31 cellular contexts compared by ENCODE assay signal in genomic region chr15:88185584-88185983, GRCh38.
"Had no signal": no experiment of that assay in that cellular context is flagged by ENCODE, and none has a peak within 500 bp of the region (broad histone marks: within the 10 kb centered on the region; RNA-seq: fewer than 3 reads in every experiment).

No MANE protein-coding gene starts in this region.

- ATAC-seq: activated CD8-positive, alpha-beta T cell treated with anti-CD3 and anti-CD28 coated beads for 36 hours; activated naive CD4-positive, alpha-beta T cell treated with anti-CD3 and anti-CD28 coated beads, Interleukin-2, amount 50 U/mL, for 72 hours; activated T-cell treated with anti-CD3 and anti-CD28 coated beads, Interleukin-2, amount 50 U/mL, for 4 hours; activated T-cell treated with anti-CD3 and anti-CD28 coated beads, Interleukin-2, amount 50 U/mL, for 72 hours; activated T-helper 17 cell treated with anti-CD3 and anti-CD28 coated beads, Interleukin-2, amount 50 U/mL, for 72 hours had no signal

- H3K9me3 ChIP-seq: adrenal gland, colonic mucosa had no signal

- H3K27me3 ChIP-seq: adrenal gland, cardiac muscle cell, colonic mucosa had no signal

- H3K27ac ChIP-seq: adrenal gland, cardiac muscle cell, colonic mucosa, VCaP had no signal

- H3K4me3 ChIP-seq: adrenal gland, cardiac muscle cell, colonic mucosa had no signal

- H3K36me3 ChIP-seq: adrenal gland, cardiac muscle cell, colonic mucosa had no signal

- H3K4me1 ChIP-seq: adrenal gland, colonic mucosa had no signal

- DNase-seq: activated B cell treated with CpG ODN at 0.5 μM for 24 hours; activated CD4-positive, alpha-beta memory T cell treated with anti-CD3 and anti-CD28 coated beads for 36 hours; activated CD4-positive, alpha-beta T cell treated with anti-CD3 and anti-CD28 coated beads for 4 hours; activated CD4-positive, alpha-beta T cell treated with anti-CD3 and anti-CD28 coated beads, Interleukin-2, amount 10 ng/mL, durations not matched to agents 24 days and 14 days; activated CD4-positive, alpha-beta T cell treated with anti-CD3 and anti-CD28 coated beads, Interleukin-2, amount 50 U/mL, for 1 hour; activated CD4-positive, alpha-beta T cell treated with anti-CD3 and anti-CD28 coated beads, Interleukin-2, amount 50 U/mL, for 4 hours; activated CD4-positive, CD25-positive, alpha-beta regulatory T cell treated with anti-CD3 and anti-CD28 coated beads, Interleukin-2, amount 50 U/mL, for 72 hours; activated CD8-positive, alpha-beta memory T cell treated with anti-CD3 and anti-CD28 coated beads, Interleukin-2, amount 50 U/mL, for 4 hours; activated CD8-positive, alpha-beta T cell treated with anti-CD3 and anti-CD28 coated beads for 36 hours; activated effector memory CD4-positive, alpha-beta T cell treated with anti-CD3 and anti-CD28 coated beads, Interleukin-2, amount 50 U/mL, for 16 hours; activated gamma-delta T cell treated with Interleukin-2 at 50 U/mL for 16 hours; activated naive CD4-positive, alpha-beta T cell; activated naive CD4-positive, alpha-beta T cell treated with anti-CD3 and anti-CD28 coated beads for 36 hours; activated naive CD4-positive, alpha-beta T cell treated with anti-CD3 and anti-CD28 coated beads, Interleukin-2, amount 50 U/mL, for 16 hours; activated naive CD8-positive, alpha-beta T cell treated with anti-CD3 and anti-CD28 coated beads for 36 hours; activated T-cell treated with anti-CD3 and anti-CD28 coated beads for 4 hours; activated T-cell treated with anti-CD3 and anti-CD28 coated beads, Interleukin-2, amount 50 U/mL, for 1 hour; activated T-cell treated with anti-CD3 and anti-CD28 coated beads, Interleukin-2, amount 50 U/mL, for 4 hours; activated T-cell treated with anti-CD3 and anti-CD28 coated beads, Interleukin-2, amount 50 U/mL, for 72 hours; adrenal gland; amniotic stem cell; aorta; central memory CD4-positive, alpha-beta T cell; colonic mucosa; T-helper 1 cell; T-helper 2 cell; T-helper 9 cell had no signal
